ENCODE assay signal across 8 cellular contexts in the genomic region with DNA sequence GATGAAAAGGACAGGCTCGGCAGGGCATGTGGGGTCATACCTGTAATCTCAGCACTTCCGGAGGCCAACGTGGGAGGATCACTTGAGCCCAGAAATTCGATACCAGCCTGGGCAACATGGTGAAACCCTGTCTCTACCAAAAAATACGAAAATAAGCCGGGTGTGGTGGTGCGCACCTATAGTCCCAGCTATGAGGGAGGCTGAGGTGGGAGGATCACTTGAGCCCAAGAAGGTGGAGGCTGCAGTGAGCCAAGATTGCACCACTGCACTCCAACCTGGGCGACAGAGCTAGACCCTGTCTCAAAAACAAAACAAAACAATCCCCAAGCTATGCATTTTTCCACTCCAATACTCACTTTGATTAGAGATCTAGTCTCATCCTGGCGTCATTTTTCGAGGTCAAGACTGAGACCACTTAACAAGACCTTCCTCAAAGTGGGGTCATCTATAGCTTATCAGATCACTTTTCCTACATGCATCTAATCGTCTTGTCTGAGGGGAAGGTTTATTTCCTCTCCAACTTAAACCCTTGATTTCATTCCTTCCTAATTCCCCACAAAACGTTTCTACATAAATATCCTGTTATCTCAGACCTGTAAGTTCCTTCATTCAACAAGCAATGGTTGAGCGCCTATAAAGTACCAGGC. TPM values are rescaled to one million over a fixed set of nuclear protein-coding genes. Genes with fewer than 3 reads are reported as not detected.
DNase-seq lines count a peak whose midpoint lies in the region; FAIRE-seq and TF ChIP-seq lines count a peak whose summit lies in the region.

No MANE protein-coding gene starts in this region.

- POLR2A ChIA-PET in H1 (lab: Charles Lee; ENCODE audit: partially characterized antibody): interaction anchor here (0.6 kb wide), 1 partner anchor 281 kb away, joined by 4 read pairs; no protein-coding TSS in a partner anchor

- no peaks in the 10 kb centered on the region for H3K79me1 ChIP-seq in H1 (ENCODE audit: low read depth, low read length)

- no peak overlapping the region for H3K18ac ChIP-seq in H1 (ENCODE audit: extremely low read depth, low read length)

- H2BK15ac ChIP-seq in H1 (ENCODE audit: low read length): no peak overlapping the region

- peaks cover 0 to 6% (median 0%) of the 10 kb centered on the region in 11 experiments; a peak in 2 of 22 replicates for H3K9me3 ChIP-seq in BLaER1 treated with 17β-estradiol and CSF1 and Interleukin-3, amounts not matched to agents 10 nM and 100 nM (replicated peaks in 1 of 11)
- H3K9me3 ChIP-seq in MM.1S (replicated peaks; ENCODE audit: insufficient read depth, low read length) (no peaks in the 10 kb centered on the region), H1 (ENCODE audit: insufficient read depth in 2 of 2, low read depth in 1 of 2, low read length in 1 of 2) (no peaks in the 10 kb centered on the region), neural progenitor cell (ENCODE audit: low read depth) (peaks cover 2% of the 10 kb centered on the region)

- peak overlapping the region; percentile 92 for H3K4me3 Mint-ChIP-seq in neural progenitor cell

- no peak for DNase-seq in MM.1S
- no peak for DNase-seq in H1 (ENCODE audit: low read depth in 1 of 2, low spot score in 2 of 2)
- no peak for DNase-seq in neural progenitor cell (ENCODE audit: low spot score)
- no peak for DNase-seq in GM19240 (ENCODE audit: insufficient read length, low spot score)
- no peak for DNase-seq in GM12891 (ENCODE audit: insufficient read length, low spot score)
- no peak for DNase-seq in iPS-NIHi7 (ENCODE audit: extremely low spot score)
- DNase-seq in SHP77 (lab: John Stamatoyannopoulos, UW): no peak

- no peak overlapping the region for H4K5ac ChIP-seq in H1 (ENCODE audit: insufficient read length, low read depth, low read length)

- H3K27me3 ChIP-seq in BLaER1 treated with 17β-estradiol and CSF1 and Interleukin-3, amounts not matched to agents 10 nM and 100 nM: no peaks in the 10 kb centered on the region
- H3K27me3 ChIP-seq in MM.1S (replicated peaks; ENCODE audit: insufficient read depth, low read length): no peaks in the 10 kb centered on the region
- no peaks in the 10 kb centered on the region for H3K27me3 ChIP-seq in H1 (replicated peaks in 1 of 4; ENCODE audit: control insufficient read depth in 3 of 4, extremely low read depth in 1 of 4, insufficient read depth in 3 of 4, low read length in 3 of 4)
- H3K27me3 ChIP-seq in neural progenitor cell: no peaks in the 10 kb centered on the region

- no peak overlapping the region for H2BK120ac ChIP-seq in H1 (replicated peaks; ENCODE audit: low read depth, low read length)

- peaks cover 15% of the 10 kb centered on the region for H3K4me1 Mint-ChIP-seq in neural progenitor cell

- CTCF ChIA-PET in H1 (lab: Charles Lee; ENCODE audit: partially characterized antibody): interaction anchor here (0.6 kb wide), 1 partner anchor 54 kb away, joined by 3 read pairs; no protein-coding TSS in a partner anchor

- H3K36me3 ChIP-seq in BLaER1 treated with 17β-estradiol and CSF1 and Interleukin-3, amounts not matched to agents 10 nM and 100 nM: peaks cover 0 to 9% (median 5%) of the 10 kb centered on the region in 11 experiments; a peak in 4 of 22 replicates
- H3K36me3 ChIP-seq in MM.1S (replicated peaks; ENCODE audit: insufficient read depth, low read length) (no peaks in the 10 kb centered on the region), H1 (ENCODE audit: control insufficient read depth in 2 of 4, insufficient read depth in 4 of 4, low read length in 3 of 4) (no peaks in the 10 kb centered on the region), neural progenitor cell (no peaks in the 10 kb centered on the region)

- H3K4me2 ChIP-seq in BLaER1 treated with 17β-estradiol and CSF1 and Interleukin-3, amounts not matched to agents 10 nM and 100 nM: peak overlapping the region; percentile 61 to 82 (median 74)
- H3K4me2 ChIP-seq in MM.1S (ENCODE audit: low read depth, low read length) (peak overlapping the region; percentile 68), H1 (ENCODE audit: insufficient read depth in 1 of 2, low read depth in 2 of 2, low read length in 2 of 2) (peak overlapping the region; percentile 64 to 70), neural progenitor cell (peak overlapping the region; percentile 65)

- H2AK5ac ChIP-seq in H1 (ENCODE audit: low read depth, low read length): no peak overlapping the region

- no peak for TF ChIP-seq RAD21 in H1 (IDR thresholded peaks at IDR 0.05 in 1 of 2, conservative IDR thresholded peaks at IDR 0.05 in 1 of 2; ENCODE audit: low read depth in 2 of 2, low read length in 2 of 2)

- no peak for TF ChIP-seq POLR2A in H1 (IDR thresholded peaks at IDR 0.05; ENCODE audit: control extremely low read depth in 1 of 2, low read depth in 2 of 2, low read length in 2 of 2)
- TF ChIP-seq POLR2A in GM12891 (IDR thresholded peaks at IDR 0.05; ENCODE audit: low read depth, low read length): no peak

- no peak overlapping the region for H2BK12ac ChIP-seq in H1 (ENCODE audit: low read depth, low read length)

- H3K4me3 ChIP-seq in BLaER1 treated with 17β-estradiol and CSF1 and Interleukin-3, amounts not matched to agents 10 nM and 100 nM: peak overlapping the region; percentile 57 to 78 (median 74)
- H3K4me3 ChIP-seq in MM.1S (ENCODE audit: low read length): peak overlapping the region; percentile 77
- peak overlapping the region; percentile 68 to 91 (median 78); a peak in 7 of 8 replicates for H3K4me3 ChIP-seq in H1 (ENCODE audit: extremely low read depth in 1 of 4, insufficient read depth in 2 of 4, low read depth in 3 of 4, low read length in 4 of 4)
- H3K4me3 ChIP-seq in neural progenitor cell: peak overlapping the region; percentile 57

- peaks cover 3% of the 10 kb centered on the region for H3K9me3 Mint-ChIP-seq in neural progenitor cell

- no peaks in the 10 kb centered on the region; the same call in 1 of the 2 replicates for H3K23me2 ChIP-seq in H1 (ENCODE audit: low read depth, low read length)

- no peak for TF ChIP-seq CTCF in MM.1S (IDR thresholded peaks at IDR 0.05; ENCODE audit: low read length)
- no peak for TF ChIP-seq CTCF in H1 (IDR thresholded peaks at IDR 0.05; ENCODE audit: control extremely low read depth in 1 of 3, insufficient read depth in 1 of 3, low read depth in 1 of 3, low read length in 3 of 3)
- no peak for TF ChIP-seq CTCF in neural progenitor cell (IDR thresholded peaks at IDR 0.05)

- FAIRE-seq in H1 (lab: Jason Lieb, UNC) (no peak), GM12891 (lab: Jason Lieb, UNC) (no peak)

- no peak overlapping the region for H2BK20ac ChIP-seq in H1 (ENCODE audit: low read length)

- H3K9ac ChIP-seq in BLaER1 treated with 17β-estradiol and CSF1 and Interleukin-3, amounts not matched to agents 10 nM and 100 nM: peak overlapping the region; percentile 79 to 91 (median 86)
- H3K9ac ChIP-seq in MM.1S (ENCODE audit: low read length) (peak overlapping the region; percentile 81; the same call in 1 of the 2 replicates), H1 (replicated peaks in 1 of 4; ENCODE audit: extremely low read depth in 1 of 4, low read depth in 3 of 4, low read length in 3 of 4) (peak overlapping the region in 2 of 4 experiments; percentile 30 to 34; a peak in 2 of 7 replicates), neural progenitor cell (peak overlapping the region; percentile 74)

- H3K4me1 ChIP-seq in BLaER1 treated with 17β-estradiol and CSF1 and Interleukin-3, amounts not matched to agents 10 nM and 100 nM: peaks cover 9 to 13% (median 11%) of the 10 kb centered on the region in 10 experiments
- no peaks in the 10 kb centered on the region for H3K4me1 ChIP-seq in MM.1S (ENCODE audit: low read length)
- H3K4me1 ChIP-seq in H1 (replicated peaks in 1 of 4; ENCODE audit: control insufficient read depth in 3 of 4, insufficient read depth in 4 of 4, low read length in 3 of 4): no peaks in the 10 kb centered on the region
- no peaks in the 10 kb centered on the region for H3K4me1 ChIP-seq in neural progenitor cell

- H3K14ac ChIP-seq in H1 (ENCODE audit: insufficient read length): no peak overlapping the region

- H3K79me2 ChIP-seq in MM.1S (ENCODE audit: low read length): peaks cover 18% of the 10 kb centered on the region
- H3K79me2 ChIP-seq in H1 (ENCODE audit: control insufficient read depth in 1 of 2, insufficient read depth in 2 of 2, low read length in 2 of 2): no peaks in the 10 kb centered on the region
- H3K79me2 ChIP-seq in neural progenitor cell (ENCODE audit: low read depth): peaks cover 12% of the 10 kb centered on the region

- H3K9me2 ChIP-seq in MM.1S (replicated peaks; ENCODE audit: insufficient read depth, low read length): no peaks in the 10 kb centered on the region

- H3K27ac ChIP-seq in BLaER1 treated with 17β-estradiol and CSF1 and Interleukin-3, amounts not matched to agents 10 nM and 100 nM: peak overlapping the region; percentile 64 to 89 (median 82); a peak in 20 of 22 replicates
- H3K27ac ChIP-seq in MM.1S (ENCODE audit: low read length): peak overlapping the region; percentile 83; the same call in 1 of the 2 replicates
- no peak overlapping the region for H3K27ac ChIP-seq in H1 (ENCODE audit: low read depth, low read length)
- H3K27ac ChIP-seq in neural progenitor cell: no peak overlapping the region

- no peak overlapping the region for H4K8ac ChIP-seq in H1 (ENCODE audit: extremely low read depth, insufficient read depth, low read length)

- H3F3A ChIP-seq in MM.1S (ENCODE audit: insufficient read depth, low read length): peaks cover 14% of the 10 kb centered on the region
- peaks cover 11% of the 10 kb centered on the region for H3F3A ChIP-seq in neural progenitor cell (ENCODE audit: low read depth)

- H2AFZ ChIP-seq in MM.1S (ENCODE audit: low read length) (no peak overlapping the region), H1 (ENCODE audit: low read length) (no peak overlapping the region), neural progenitor cell (replicated peaks) (no peak overlapping the region)

- no peak overlapping the region for H4K91ac ChIP-seq in H1 (replicated peaks; ENCODE audit: insufficient read length, low read length)

- H4K20me1 ChIP-seq in BLaER1 treated with 17β-estradiol and CSF1 and Interleukin-3, amounts not matched to agents 10 nM and 100 nM: no peaks in the 10 kb centered on the region
- H4K20me1 ChIP-seq in MM.1S (ENCODE audit: insufficient read depth, low read length): no peaks in the 10 kb centered on the region
- no peaks in the 10 kb centered on the region for H4K20me1 ChIP-seq in H1 (replicated peaks in 1 of 2; ENCODE audit: control insufficient read depth in 1 of 2, insufficient read depth in 2 of 2, low read length in 2 of 2)
- H4K20me1 ChIP-seq in neural progenitor cell (ENCODE audit: low read depth): no peaks in the 10 kb centered on the region

- no peak for TF ChIP-seq EP300 in H1 (IDR thresholded peaks at IDR 0.05; ENCODE audit: borderline replicate concordance in 1 of 2, low read depth in 2 of 2, low read length in 2 of 2)

- H3K36me3 Mint-ChIP-seq in neural progenitor cell: no peaks in the 10 kb centered on the region

- no peak overlapping the region for H3K56ac ChIP-seq in H1 (replicated peaks; ENCODE audit: insufficient read length, low read depth, low read length)

- H3K4ac ChIP-seq in H1 (replicated peaks; ENCODE audit: insufficient read length, low read depth, low read length): no peak overlapping the region

- H3K23ac ChIP-seq in H1 (ENCODE audit: insufficient read length): no peak overlapping the region

- H2BK5ac ChIP-seq in H1 (ENCODE audit: low read depth, low read length): no peak overlapping the region

- WGBS in H1 (ENCODE audit: extremely low coverage in 1 of 2, insufficient coverage in 1 of 2, insufficient read length in 1 of 2, insufficient replicate concordance in 2 of 2, low coverage in 1 of 2, low lambda C conversion rate in 2 of 2, missing lambda C conversion rate in 1 of 2), 2 experiments: 72% methylated on average over 13 of the region's 13 CpGs; no CpG with 5 or more reads in 1 of the 2 experiments

- no peak overlapping the region for H3K27ac Mint-ChIP-seq in neural progenitor cell

- H3K27me3 Mint-ChIP-seq in neural progenitor cell (ENCODE audit: insufficient read depth, low read depth): peaks cover 3% of the 10 kb centered on the region

RNA-seq across cellular contexts. Expression of gene NKAP, which starts 1.3 kb away (rescaled TPM):
- total RNA-seq in H1 (2021; fragmentation: NEBNext Ultra II Directional; extraction: Animal tissue kit (Norgen Biotek cat#: 25700)): 6.6 and 7.1 TPM in 2 replicates
- polyA plus RNA-seq in H1 (2011; rRNA removed): 2.8 TPM in 2 replicates
- 3.6 TPM for polyA plus RNA-seq in H1 (2011; cell fraction: cytosol; rRNA removed)
- 2.4 TPM for polyA plus RNA-seq in H1 (2011; cell fraction: nucleus; rRNA removed)
- polyA plus RNA-seq in H1 (2012, experiment 1 of 2): 2.9 to 4.8 TPM (median 3.3 TPM) in 4 replicates
- polyA plus RNA-seq in H1 (2012, experiment 2 of 2): 0.71 TPM
- polyA plus RNA-seq in H1 (2013, experiment 1 of 2): 6.7 TPM
- polyA plus RNA-seq in H1 (2013, experiment 2 of 2): 6.4 TPM
- polyA minus RNA-seq in H1 (2011; rRNA and poly(A)+ RNA removed): 1.2 TPM in 2 replicates
- 2.6 TPM for polyA minus RNA-seq in H1 (2011; cell fraction: cytosol; rRNA and poly(A)+ RNA removed)
- 5.2 TPM for polyA minus RNA-seq in H1 (2011; cell fraction: nucleus; rRNA and poly(A)+ RNA removed)
- 6.5 and 11.2 TPM in 2 replicates for total RNA-seq in neural progenitor cell (ENCODE audit: low replicate concordance)
- 4.6 TPM for polyA plus RNA-seq in GM12891 (2012; ENCODE audit: low read depth, missing spikeins)

RNA-seq across cellular contexts. Expression of gene AKAP14, which starts 46.6 kb away (rescaled TPM):
- 1.3 and 1.7 TPM in 2 replicates for total RNA-seq in H1 (2021; fragmentation: NEBNext Ultra II Directional; extraction: Animal tissue kit (Norgen Biotek cat#: 25700))
- polyA plus RNA-seq in H1 (2011; rRNA removed): 0.77 and 0.79 TPM in 2 replicates
- 1.5 TPM for polyA plus RNA-seq in H1 (2011; cell fraction: cytosol; rRNA removed)
- 0.20 TPM for polyA plus RNA-seq in H1 (2011; cell fraction: nucleus; rRNA removed)
- 1.1 to 2.7 TPM (median 2.3 TPM) in 4 replicates for polyA plus RNA-seq in H1 (2012, experiment 1 of 2)
- not detected for polyA plus RNA-seq in H1 (2012, experiment 2 of 2)
- polyA plus RNA-seq in H1 (2013, experiment 1 of 2): 2.1 TPM
- polyA plus RNA-seq in H1 (2013, experiment 2 of 2): 2.3 TPM
- polyA minus RNA-seq in H1 (2011; rRNA and poly(A)+ RNA removed): 0.41 TPM in 1 of 2 replicates, not detected in the other
- not detected for polyA minus RNA-seq in H1 (2011; cell fraction: cytosol; rRNA and poly(A)+ RNA removed)
- polyA minus RNA-seq in H1 (2011; cell fraction: nucleus; rRNA and poly(A)+ RNA removed): not detected
- total RNA-seq in neural progenitor cell (ENCODE audit: low replicate concordance): not detected in 2 replicates
- not detected for polyA plus RNA-seq in GM12891 (2012; ENCODE audit: low read depth, missing spikeins)

Comparison
In these comparisons a context has a peak if more than half of its experiments do, and no peak if none do; other contexts are left out.
1. H3K27ac ChIP-seq: peak in BLaER1 treated with 17β-estradiol and CSF1 and Interleukin-3, amounts not matched to agents 10 nM and 100 nM (11 of 11) and MM.1S (single experiment); none in H1 (single experiment) and neural progenitor cell (single experiment).
2. Peak in every context shown above with its lines, with median percentiles within 50 percentile points of each other: H3K4me2 ChIP-seq and H3K4me3 ChIP-seq.